In genomic region chr10:85613391-85613790, GRCh38 we compare ENCODE assay signal across 21 cellular contexts.
"Had no signal": no experiment of that assay in that cellular context is flagged by ENCODE, and none has a peak within 500 bp of the region (broad histone marks: within the 10 kb centered on the region; RNA-seq: fewer than 3 reads in every experiment).

No MANE protein-coding gene starts in this region.

- H3K27me3 Mint-ChIP-seq: activated naive CD8-positive, alpha-beta T cell treated with anti-CD3 and anti-CD28 coated beads, Interleukin-2, amount 50 U/mL, for 24 hours had no signal

- H3K9me3 Mint-ChIP-seq: activated naive CD4-positive, alpha-beta T cell treated with anti-CD3 and anti-CD28 coated beads for 36 hours; activated naive CD8-positive, alpha-beta T cell treated with anti-CD3 and anti-CD28 coated beads, Interleukin-2, amount 50 U/mL, for 24 hours; activated T-helper 2 cell treated with anti-CD3 and anti-CD28 coated beads, Interferon-gamma antibody, Interleukin-2, Interleukin-4, amounts not matched to agents 10 μg/mL and 5 μg/mL and 100 μg/mL, durations not matched to agents 14 hours and 24 hours and 36 hours; natural killer cell; T-helper 2 cell treated with Interferon-gamma antibody and Interleukin-4, amounts not matched to agents 5 μg/mL and 100 μg/mL, for 36 hours had no signal

- ATAC-seq: esophagus mucosa, left lung had no signal

- H3K36me3 Mint-ChIP-seq: natural killer cell had no signal

- H3K4me1 ChIP-seq: left lung, transverse colon had no signal

- H3K36me3 ChIP-seq: left lung, transverse colon had no signal

- H3K9me3 ChIP-seq: left lung, mucosa of descending colon, transverse colon had no signal

- H3K4me3 Mint-ChIP-seq: activated naive CD4-positive, alpha-beta T cell treated with anti-CD3 and anti-CD28 coated beads for 36 hours had no signal

- H3K27ac Mint-ChIP-seq: activated CD4-positive, alpha-beta T cell treated with anti-CD3 and anti-CD28 coated beads, Interleukin-2, amount 10 ng/mL, durations not matched to agents 24 days and 14 days; activated naive CD4-positive, alpha-beta T cell treated with anti-CD3 and anti-CD28 coated beads for 36 hours; activated naive CD8-positive, alpha-beta T cell treated with anti-CD3 and anti-CD28 coated beads, Interleukin-2, amount 50 U/mL, for 24 hours; activated T-helper 2 cell treated with anti-CD3 and anti-CD28 coated beads, Interferon-gamma antibody, Interleukin-2, Interleukin-4, amounts not matched to agents 10 μg/mL and 5 μg/mL and 100 μg/mL, durations not matched to agents 14 hours and 24 hours and 36 hours; T-helper 2 cell treated with Interferon-gamma antibody and Interleukin-4, amounts not matched to agents 5 μg/mL and 100 μg/mL, for 36 hours had no signal

- H3K4me3 ChIP-seq: left lung, mucosa of descending colon, transverse colon had no signal

- DNase-seq: activated CD4-positive, CD25-positive, alpha-beta regulatory T cell; activated naive CD4-positive, alpha-beta T cell treated with anti-CD3 and anti-CD28 coated beads for 36 hours; activated naive CD8-positive, alpha-beta T cell treated with anti-CD3 and anti-CD28 coated beads, Interleukin-2, amount 50 U/mL, for 24 hours; aorta; dermis blood vessel endothelial cell; kidney; natural killer cell; nucleus accumbens; small intestine; stimulated activated CD4-positive, alpha-beta T cell treated with anti-CD3 and anti-CD28 coated beads, Interleukin-4, amount 100 ng/mL, for 4 hours; stimulated activated CD8-positive, alpha-beta memory T cell treated with anti-CD3 and anti-CD28 coated beads, Interleukin-4, amount 100 ng/mL, for 48 hours; stimulated activated naive CD4-positive, alpha-beta T cell treated with Interleukin-2 at 50 U/mL for 16 hours; substantia nigra; transverse colon had no signal

- H3K27ac ChIP-seq: left lung, transverse colon had no signal

- H3K27me3 ChIP-seq: left lung, transverse colon had no signal

- FAIRE-seq: endometrium, kidney, small intestine had no signal
